28 cellular contexts compared by ENCODE assay signal in the genomic region with DNA sequence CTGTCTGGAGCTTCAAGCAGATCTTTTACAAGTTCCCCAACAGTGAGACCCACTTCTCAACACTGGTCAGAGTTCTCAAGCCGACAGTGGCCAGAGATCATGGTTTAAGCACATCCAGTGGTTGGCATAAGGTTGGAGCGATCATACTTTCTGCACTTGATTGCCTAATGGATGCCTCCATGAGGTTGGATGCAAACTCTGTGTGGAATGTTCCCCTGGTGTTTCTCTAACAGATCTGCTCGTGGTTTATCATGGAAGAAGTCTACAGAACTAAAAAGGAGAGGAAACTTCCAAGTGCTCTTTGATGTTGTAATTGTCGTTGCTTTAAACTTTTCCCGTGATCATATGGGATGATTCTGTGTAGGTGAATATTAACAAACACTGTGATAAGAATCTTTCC.
"Had no signal": no experiment of that assay in that cellular context is flagged by ENCODE, and none has a peak within 500 bp of the region (broad histone marks: within the 10 kb centered on the region; RNA-seq: fewer than 3 reads in every experiment).

No MANE protein-coding gene starts in this region.

- H3K9me3 ChIP-seq: esophagus squamous epithelium, gastroesophageal sphincter, heart left ventricle, left lung, prostate gland, right atrium auricular region, stomach, thyroid gland, vagina had no signal

- H3K9me3 Mint-ChIP-seq: effector memory CD8-positive, alpha-beta T cell; naive thymus-derived CD8-positive, alpha-beta T cell; nephron progenitor cell; stimulated activated effector memory CD8-positive, alpha-beta T cell treated with anti-CD3 and anti-CD28 coated beads, Interleukin-12 subunit alpha, Interleukin-12 subunit beta, amount 100 ng/mL, for 72 hours had no signal

- H3K4me2 ChIP-seq: hepatocyte had no signal

- H3K4me3 Mint-ChIP-seq: effector memory CD8-positive, alpha-beta T cell; naive thymus-derived CD8-positive, alpha-beta T cell; nephron progenitor cell; stimulated activated effector memory CD8-positive, alpha-beta T cell treated with anti-CD3 and anti-CD28 coated beads, Interleukin-12 subunit alpha, Interleukin-12 subunit beta, amount 100 ng/mL, for 72 hours had no signal

- H3K27ac Mint-ChIP-seq: effector memory CD8-positive, alpha-beta T cell; naive thymus-derived CD8-positive, alpha-beta T cell; nephron progenitor cell; stimulated activated effector memory CD8-positive, alpha-beta T cell treated with anti-CD3 and anti-CD28 coated beads, Interleukin-12 subunit alpha, Interleukin-12 subunit beta, amount 100 ng/mL, for 72 hours had no signal

- DNase-seq: dermis blood vessel endothelial cell; effector memory CD8-positive, alpha-beta T cell; erythroblast; esophagus squamous epithelium; foreskin keratinocyte; heart left ventricle; left cardiac atrium; left lung; mesendoderm; nephron progenitor cell; nucleus accumbens; stimulated activated CD4-positive, alpha-beta T cell treated with anti-CD3 and anti-CD28 coated beads, Interleukin-2, amount 100 ng/mL, for 24 hours; stimulated activated CD4-positive, alpha-beta T cell treated with anti-CD3 and anti-CD28 coated beads, Interleukin-4, amount 100 ng/mL, for 24 hours; stimulated activated naive CD4-positive, alpha-beta T cell treated with Interleukin-2 at 50 U/mL for 16 hours; stomach; thyroid gland; trophoblast cell had no signal

- H2AFZ ChIP-seq: hepatocyte had no signal

- H3K4me1 Mint-ChIP-seq: stimulated activated effector memory CD8-positive, alpha-beta T cell treated with anti-CD3 and anti-CD28 coated beads, Interleukin-12 subunit alpha, Interleukin-12 subunit beta, amount 100 ng/mL, for 72 hours had no signal

- ATAC-seq: effector memory CD8-positive, alpha-beta T cell; foreskin keratinocyte; gastroesophageal sphincter; heart left ventricle; left cardiac atrium; left lung; naive thymus-derived CD8-positive, alpha-beta T cell; sciatic nerve; stimulated activated effector memory CD8-positive, alpha-beta T cell treated with anti-CD3 and anti-CD28 coated beads, Interleukin-12 subunit alpha, Interleukin-12 subunit beta, amount 100 ng/mL, for 72 hours had no signal

- H3K36me3 Mint-ChIP-seq: stimulated activated effector memory CD8-positive, alpha-beta T cell treated with anti-CD3 and anti-CD28 coated beads, Interleukin-12 subunit alpha, Interleukin-12 subunit beta, amount 100 ng/mL, for 72 hours had no signal

- H3K27me3 ChIP-seq: esophagus squamous epithelium, gastroesophageal sphincter, heart left ventricle, hepatocyte, left lung, right atrium auricular region, stomach, thyroid gland, vagina had no signal

- H3K79me2 ChIP-seq: hepatocyte had no signal

- H3K4me1 ChIP-seq: foreskin keratinocyte, prostate gland had no signal

- H3K36me3 ChIP-seq: esophagus squamous epithelium, gastroesophageal sphincter, heart left ventricle, left lung, prostate gland, right atrium auricular region, stomach, thyroid gland, vagina had no signal

- H3K27ac ChIP-seq: coronary artery, esophagus squamous epithelium, foreskin keratinocyte, gastroesophageal sphincter, heart left ventricle, hepatocyte, left lung, prostate gland, right atrium auricular region, stomach, thyroid gland, vagina had no signal

- FAIRE-seq: endometrium, islet of Langerhans had no signal

- H3K4me3 ChIP-seq: coronary artery, esophagus squamous epithelium, gastroesophageal sphincter, heart left ventricle, hepatocyte, left lung, prostate gland, right atrium auricular region, stomach, thyroid gland, vagina had no signal
